In genomic region chr17:48134912-48135480, GRCh38 we compare ENCODE assay signal across 2 cellular contexts.
TF ChIP-seq lines count a peak whose summit lies in the region.

No MANE protein-coding gene starts in this region.

TF ChIP-seq in HEK293T, 16 proteins besides CTCF, POLR2A, EP300 and RAD21 (continued from another document):
- TF ChIP-seq, protein P1, sequence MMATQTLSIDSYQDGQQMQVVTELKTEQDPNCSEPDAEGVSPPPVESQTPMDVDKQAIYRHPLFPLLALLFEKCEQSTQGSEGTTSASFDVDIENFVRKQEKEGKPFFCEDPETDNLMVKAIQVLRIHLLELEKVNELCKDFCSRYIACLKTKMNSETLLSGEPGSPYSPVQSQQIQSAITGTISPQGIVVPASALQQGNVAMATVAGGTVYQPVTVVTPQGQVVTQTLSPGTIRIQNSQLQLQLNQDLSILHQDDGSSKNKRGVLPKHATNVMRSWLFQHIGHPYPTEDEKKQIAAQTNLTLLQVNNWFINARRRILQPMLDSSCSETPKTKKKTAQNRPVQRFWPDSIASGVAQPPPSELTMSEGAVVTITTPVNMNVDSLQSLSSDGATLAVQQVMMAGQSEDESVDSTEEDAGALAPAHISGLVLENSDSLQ (IDR thresholded peaks at IDR 0.05), result peak; percentile 77

TF ChIP-seq in HepG2, 621 proteins besides CTCF, POLR2A, EP300 and RAD21 (continued from another document):
- TF ChIP-seq ZGPAT (CRISPR knock-in tag; IDR thresholded peaks at IDR 0.05) (no peak), ONECUT2 (CRISPR knock-in tag; IDR thresholded peaks at IDR 0.05) (no peak), KLF16 (CRISPR knock-in tag; IDR thresholded peaks at IDR 0.05) (no peak), ZNF460 (CRISPR knock-in tag; IDR thresholded peaks at IDR 0.05; ENCODE audit: borderline replicate concordance) (no peak), SNAI1 (CRISPR knock-in tag; IDR thresholded peaks at IDR 0.05; ENCODE audit: borderline replicate concordance) (no peak), HOXA7 (CRISPR knock-in tag; IDR thresholded peaks at IDR 0.05) (no peak), ZNF7 (CRISPR knock-in tag; IDR thresholded peaks at IDR 0.05) (no peak), E2F5 (CRISPR knock-in tag; conservative IDR thresholded peaks at IDR 0.05) (no peak), SMC3 (IDR thresholded peaks at IDR 0.05; ENCODE audit: low read length) (peak; percentile 43; the same call in 1 of the 2 replicates), SNRNP70 (IDR thresholded peaks at IDR 0.05; ENCODE audit: low read depth, low read length) (no peak), STAG1 (CRISPR knock-in tag; IDR thresholded peaks at IDR 0.05) (peak; percentile 30; the same call in 1 of the 2 replicates), ZNF350 (CRISPR knock-in tag; IDR thresholded peaks at IDR 0.05; ENCODE audit: borderline replicate concordance, low read depth) (no peak), TEAD3 (CRISPR knock-in tag; optimal IDR thresholded peaks at IDR 0.05; ENCODE audit: borderline replicate concordance) (peak; percentile 24), ZNF609 (CRISPR knock-in tag; IDR thresholded peaks at IDR 0.05; ENCODE audit: borderline replicate concordance) (no peak), RBFOX2 (IDR thresholded peaks at IDR 0.05; ENCODE audit: low read depth, low read length) (no peak), AGO2 (optimal IDR thresholded peaks at IDR 0.05; ENCODE audit: low read depth, low read length) (no peak), MXD4 (CRISPR knock-in tag; IDR thresholded peaks at IDR 0.05) (no peak)
- TF ChIP-seq, protein P2, sequence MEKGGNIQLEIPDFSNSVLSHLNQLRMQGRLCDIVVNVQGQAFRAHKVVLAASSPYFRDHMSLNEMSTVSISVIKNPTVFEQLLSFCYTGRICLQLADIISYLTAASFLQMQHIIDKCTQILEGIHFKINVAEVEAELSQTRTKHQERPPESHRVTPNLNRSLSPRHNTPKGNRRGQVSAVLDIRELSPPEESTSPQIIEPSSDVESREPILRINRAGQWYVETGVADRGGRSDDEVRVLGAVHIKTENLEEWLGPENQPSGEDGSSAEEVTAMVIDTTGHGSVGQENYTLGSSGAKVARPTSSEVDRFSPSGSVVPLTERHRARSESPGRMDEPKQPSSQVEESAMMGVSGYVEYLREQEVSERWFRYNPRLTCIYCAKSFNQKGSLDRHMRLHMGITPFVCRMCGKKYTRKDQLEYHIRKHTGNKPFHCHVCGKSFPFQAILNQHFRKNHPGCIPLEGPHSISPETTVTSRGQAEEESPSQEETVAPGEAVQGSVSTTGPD (CRISPR knock-in tag; IDR thresholded peaks at IDR 0.05), result no peak
